9 cellular contexts compared by ENCODE assay signal in genomic region chr7:157576415-157576814, GRCh38.
A peak's percentile ranks its signal among the peaks of the same experiment; 100 is the strongest.
DNase-seq lines count a peak whose midpoint lies in the region; ATAC-seq and TF ChIP-seq lines count a peak whose summit lies in the region.
"Had no signal": no experiment of that assay in that cellular context is flagged by ENCODE, and none has a peak within 500 bp of the region (broad histone marks: within the 10 kb centered on the region; RNA-seq: fewer than 3 reads in every experiment).

No MANE protein-coding gene starts in this region.

- H3K4ac ChIP-seq in neuronal stem cell (ENCODE audit: low read length), result no peak overlapping the region

- H4K20me1 ChIP-seq in osteoblast (ENCODE audit: insufficient read depth, low read length), result no peaks in the 10 kb centered on the region

- H3K9me3 Mint-ChIP-seq in activated B cell treated with CpG ODN at 0.5 μM for 24 hours, result no peaks in the 10 kb centered on the region
- no peaks in the 10 kb centered on the region for H3K9me3 Mint-ChIP-seq in Calu3 (ENCODE audit: low read depth, unreplicated experiment)
- H3K9me3 Mint-ChIP-seq: neural crest cell had no signal

- no peak overlapping the region for H3K4me3 ChIP-seq in neuronal stem cell (ENCODE audit: low read length in 2 of 2)
- H3K4me3 ChIP-seq in upper lobe of right lung, result peak overlapping the region; percentile 9
- no peak overlapping the region for H3K4me3 ChIP-seq in osteoblast (ENCODE audit: insufficient read depth, low read length)

- no CpG with 5 or more reads among the region's 36 CpGs for WGBS in neuronal stem cell (ENCODE audit: extremely low coverage in 2 of 2, insufficient read length in 2 of 2, insufficient replicate concordance in 1 of 2), 2 donors

- H2BK15ac ChIP-seq in neuronal stem cell (ENCODE audit: low read length), result no peak overlapping the region

- peaks cover 4% of the 10 kb centered on the region for H3K79me1 ChIP-seq in neuronal stem cell (ENCODE audit: low read depth, low read length)

- H2BK12ac ChIP-seq in neuronal stem cell (ENCODE audit: low read length), result no peak overlapping the region

- POLR2A ChIA-PET in activated B cell treated with CpG ODN at 0.5 μM for 24 hours (lab: Charles Lee), result no interaction called here

- intact Hi-C loops in activated B cell treated with CpG ODN at 0.5 μM for 24 hours (cut with micrococcal nuclease), result no loop called here
- intact Hi-C loops in upper lobe of right lung (cut with DNase I), result no loop called here
- intact Hi-C loops in Calu3 (cut with micrococcal nuclease; ENCODE audit: unreplicated experiment), result no loop called here

- H2AK5ac ChIP-seq in neuronal stem cell (ENCODE audit: low read depth, low read length), result no peak overlapping the region

- DNase-seq in activated B cell treated with CpG ODN at 0.5 μM for 24 hours (peak; percentile 21), neuronal stem cell (ENCODE audit: low spot score) (no peak), upper lobe of right lung (peak; percentile 64), Calu3 (no peak), osteoblast (ENCODE audit: insufficient read length, low spot score, missing footprints) (no peak)
- DNase-seq in activated effector memory CD4-positive, alpha-beta T cell treated with anti-CD3 and anti-CD28 coated beads, Interleukin-2, amount 50 U/mL, for 16 hours, result peak; percentile 86
- DNase-seq: NCI-H1436 had no signal

- no peaks in the 10 kb centered on the region for H3K27me3 ChIP-seq in neuronal stem cell (ENCODE audit: control insufficient read depth in 3 of 3, insufficient read depth in 3 of 3, low read depth in 1 of 3, low read length in 3 of 3)
- no peaks in the 10 kb centered on the region for H3K27me3 ChIP-seq in upper lobe of right lung
- no peaks in the 10 kb centered on the region for H3K27me3 ChIP-seq in osteoblast (ENCODE audit: insufficient read depth, low read length)

- H2BK5ac ChIP-seq in neuronal stem cell (ENCODE audit: low read length), result no peak overlapping the region

- no peaks in the 10 kb centered on the region for H3K79me2 ChIP-seq in osteoblast (ENCODE audit: insufficient read depth, low read length)

- TF ChIP-seq CTCF in activated B cell treated with CpG ODN at 0.5 μM for 24 hours (IDR thresholded peaks at IDR 0.05) (no peak), upper lobe of right lung (IDR thresholded peaks at IDR 0.05) (no peak), Calu3 (IDR thresholded peaks at IDR 0.05; ENCODE audit: unreplicated experiment) (no peak), osteoblast (IDR thresholded peaks at IDR 0.05; ENCODE audit: extremely low read depth, low read depth, low read length) (no peak)

- peaks cover 27 to 95% of the 10 kb centered on the region in 2 donors for H3K36me3 ChIP-seq in neuronal stem cell (replicated peaks in 1 of 2; ENCODE audit: control insufficient read depth in 2 of 2, insufficient read depth in 2 of 2, low read length in 2 of 2)
- H3K36me3 ChIP-seq in upper lobe of right lung, result no peaks in the 10 kb centered on the region
- H3K36me3 ChIP-seq in osteoblast (ENCODE audit: insufficient read depth, low read length), result no peaks in the 10 kb centered on the region

- H2BK120ac ChIP-seq in neuronal stem cell (ENCODE audit: low read depth, low read length), result no peak overlapping the region

- peak overlapping the region; percentile 55 for H3K18ac ChIP-seq in neuronal stem cell (ENCODE audit: low read length)

- H3K9me3 ChIP-seq in neuronal stem cell (replicated peaks in 1 of 2; ENCODE audit: control insufficient read depth in 2 of 2, insufficient read depth in 1 of 2, low read depth in 1 of 2, low read length in 2 of 2) (no peaks in the 10 kb centered on the region), upper lobe of right lung (no peaks in the 10 kb centered on the region), osteoblast (ENCODE audit: low read depth, low read length) (no peaks in the 10 kb centered on the region)

- H3K4me3 Mint-ChIP-seq in activated B cell treated with CpG ODN at 0.5 μM for 24 hours (peak overlapping the region; percentile 70), Calu3 (ENCODE audit: low read depth, unreplicated experiment) (no peak overlapping the region)
- H3K4me3 Mint-ChIP-seq: neural crest cell had no signal

- H3K9ac ChIP-seq in neuronal stem cell (ENCODE audit: low read depth, low read length, poor library complexity), result no peak overlapping the region

- H3K27ac ChIP-seq in neuronal stem cell (replicated peaks; ENCODE audit: low read length) (no peak overlapping the region), upper lobe of right lung (no peak overlapping the region), osteoblast (ENCODE audit: low read depth, low read length) (no peak overlapping the region)

- H3K14ac ChIP-seq in neuronal stem cell (ENCODE audit: low read length), result no peak overlapping the region

- H3K23ac ChIP-seq in neuronal stem cell (ENCODE audit: low read depth, low read length, poor library complexity), result peak overlapping the region; percentile 2

- H3K36me3 Mint-ChIP-seq in activated B cell treated with CpG ODN at 0.5 μM for 24 hours (ENCODE audit: low read depth) (no peaks in the 10 kb centered on the region), Calu3 (ENCODE audit: insufficient read depth, unreplicated experiment) (no peaks in the 10 kb centered on the region)

- H2AFZ ChIP-seq in neuronal stem cell (ENCODE audit: low read length) (no peak overlapping the region), osteoblast (ENCODE audit: low read length) (no peak overlapping the region)

- CTCF ChIA-PET in activated B cell treated with CpG ODN at 0.5 μM for 24 hours (lab: Charles Lee) (no interaction called here), Calu3 (lab: Charles Lee) (no interaction called here)

- H3K4me1 ChIP-seq in neuronal stem cell (ENCODE audit: control insufficient read depth in 2 of 2, insufficient read depth in 1 of 2, low read depth in 1 of 2, low read length in 2 of 2) (no peaks in the 10 kb centered on the region), upper lobe of right lung (no peaks in the 10 kb centered on the region), osteoblast (ENCODE audit: insufficient read depth, low read length) (no peaks in the 10 kb centered on the region)

- H3K4me1 Mint-ChIP-seq in activated B cell treated with CpG ODN at 0.5 μM for 24 hours, result peaks cover 9% of the 10 kb centered on the region
- H3K4me1 Mint-ChIP-seq in Calu3 (ENCODE audit: low read depth, unreplicated experiment), result no peaks in the 10 kb centered on the region

- H3K4me2 ChIP-seq in neuronal stem cell (ENCODE audit: insufficient read depth, low read length, poor library complexity, severe bottlenecking) (no peak overlapping the region), osteoblast (ENCODE audit: insufficient read depth, low read length) (no peak overlapping the region)

- H3K27ac Mint-ChIP-seq in activated B cell treated with CpG ODN at 0.5 μM for 24 hours, result peak overlapping the region; percentile 35
- H3K27ac Mint-ChIP-seq in Calu3 (ENCODE audit: unreplicated experiment), result no peak overlapping the region

- H4K8ac ChIP-seq in neuronal stem cell (ENCODE audit: low read depth, low read length), result no peak overlapping the region

- no TSS peak for BruUV-seq in Calu3 (replicated peaks; lab: Mats Ljungman, UMichigan)

- H4K91ac ChIP-seq in neuronal stem cell (ENCODE audit: low read depth, low read length, poor library complexity), result no peak overlapping the region

- ATAC-seq in activated B cell treated with CpG ODN at 0.5 μM for 24 hours (ENCODE audit: low read depth) (peak; percentile 73), upper lobe of right lung (peak; percentile 46), GM18907 (IDR thresholded peaks at IDR 0.05; ENCODE audit: unreplicated experiment) (no peak)

- H3K27me3 Mint-ChIP-seq in activated B cell treated with CpG ODN at 0.5 μM for 24 hours, result peaks cover 9% of the 10 kb centered on the region
- H3K27me3 Mint-ChIP-seq in Calu3 (ENCODE audit: unreplicated experiment), result no peaks in the 10 kb centered on the region

Comparison
In these comparisons a context has a peak if more than half of its experiments do, and no peak if none do; other contexts are left out.
1. DNase-seq: peak in activated B cell treated with CpG ODN at 0.5 μM for 24 hours (single experiment), activated effector memory CD4-positive, alpha-beta T cell treated with anti-CD3 and anti-CD28 coated beads, Interleukin-2, amount 50 U/mL, for 16 hours (single experiment) and upper lobe of right lung (single experiment); none in neuronal stem cell (single experiment), Calu3 (single experiment) and osteoblast (single experiment).